ENCODE assay signal across 8 cellular contexts in genomic region chr3:142586803-142587406, GRCh38. TPM values are rescaled to one million over a fixed set of nuclear protein-coding genes. Genes with fewer than 3 reads are reported as not detected.
DNase-seq lines count a peak whose midpoint lies in the region; ATAC-seq, FAIRE-seq and TF ChIP-seq lines count a peak whose summit lies in the region.

No MANE protein-coding gene starts in this region.

- H3K9me1 ChIP-seq in keratinocyte (ENCODE audit: control insufficient read depth, extremely low read depth, insufficient read depth, low read length), result no peaks in the 10 kb centered on the region

- DNase-seq in AML-193 (lab: John Stamatoyannopoulos, UW) (peak; percentile 91), GM12865 (ENCODE audit: low read depth) (peak; percentile 57), HL-60 (ENCODE audit: low read depth in 1 of 2, low spot score in 1 of 2) (peak in 1 of 2 experiments; percentile 49), NCI-H69 (lab: John Stamatoyannopoulos, UW) (peak; percentile 74), brain pericyte (ENCODE audit: low read depth, low spot score) (peak; percentile 41), keratinocyte (ENCODE audit: low read depth, low spot score) (peak; percentile 62), thoracic aorta (ENCODE audit: low spot score) (no peak)
- no peak for DNase-seq in stimulated activated CD8-positive, alpha-beta memory T cell treated with anti-CD3 and anti-CD28 coated beads, Interleukin-4, amount 100 ng/mL, for 48 hours

- H3K36me3 ChIP-seq in keratinocyte (ENCODE audit: control insufficient read depth in 2 of 2, extremely low read depth in 1 of 2, insufficient read depth in 2 of 2, low read length in 2 of 2), result no peaks in the 10 kb centered on the region
- no peaks in the 10 kb centered on the region for H3K36me3 ChIP-seq in thoracic aorta

- no peaks in the 10 kb centered on the region for H4K20me1 ChIP-seq in keratinocyte (ENCODE audit: control insufficient read depth, extremely low read depth, insufficient read depth, low read length)

- H3K4me3 ChIP-seq in GM12865 (ENCODE audit: low read depth, low read length) (no peak overlapping the region), HL-60 (replicated peaks; ENCODE audit: insufficient read depth, low read length) (no peak overlapping the region), keratinocyte (ENCODE audit: control insufficient read depth in 2 of 3, extremely low read depth in 1 of 3, insufficient read depth in 2 of 3, low read depth in 1 of 3, low read length in 3 of 3) (no peak overlapping the region), thoracic aorta (no peak overlapping the region)

- dilution Hi-C loops in keratinocyte (cut with MboI; ENCODE audit: extremely low pct_ligation_motif_present, low sequenced_read_pairs), result no loop called here

- H3K27me3 ChIP-seq in HL-60 (ENCODE audit: insufficient read depth, poor library complexity, severe bottlenecking), result no peaks in the 10 kb centered on the region
- no peaks in the 10 kb centered on the region for H3K27me3 ChIP-seq in keratinocyte (ENCODE audit: control insufficient read depth, extremely low read depth, insufficient read depth, low read length)
- H3K27me3 ChIP-seq in thoracic aorta (replicated peaks; ENCODE audit: insufficient read depth), result no peaks in the 10 kb centered on the region

- ATAC-seq in thoracic aorta (ENCODE audit: insufficient number of reproducible peaks, low FRiP score, low read depth), result peak; percentile 28

- H3K79me2 ChIP-seq in keratinocyte (ENCODE audit: control insufficient read depth, insufficient read depth, low read length), result no peaks in the 10 kb centered on the region

- H3K4me1 ChIP-seq in keratinocyte (ENCODE audit: control insufficient read depth, extremely low read depth, insufficient read depth, low read length) (peaks cover 7% of the 10 kb centered on the region), thoracic aorta (ENCODE audit: control insufficient read depth in 1 of 2, low read depth in 2 of 2) (no peaks in the 10 kb centered on the region)

- peak overlapping the region; percentile 55 for H2AFZ ChIP-seq in keratinocyte (ENCODE audit: control insufficient read depth, low read length)

- FAIRE-seq in keratinocyte (lab: Jason Lieb, UNC), result peak; percentile 97

- H3K9me3 ChIP-seq in keratinocyte (ENCODE audit: control insufficient read depth, low read depth, low read length) (no peaks in the 10 kb centered on the region), thoracic aorta (no peaks in the 10 kb centered on the region)

- TF ChIP-seq CTCF in GM12865 (IDR thresholded peaks at IDR 0.05; ENCODE audit: insufficient read depth, low read depth, low read length, missing control alignments) (peak; percentile 46), HL-60 (IDR thresholded peaks at IDR 0.05; ENCODE audit: insufficient read depth, low read length) (peak; percentile 37), keratinocyte (optimal IDR thresholded peaks at IDR 0.05 in 1 of 3, IDR thresholded peaks at IDR 0.05 in 1 of 3, conservative IDR thresholded peaks at IDR 0.05 in 1 of 3; ENCODE audit: extremely low read depth in 1 of 3, insufficient read depth in 2 of 3, low read length in 3 of 3) (peak; percentile 54 to 69 (median 64)), thoracic aorta (IDR thresholded peaks at IDR 0.05) (peak; percentile 52)

- H3K4me2 ChIP-seq in keratinocyte (ENCODE audit: control insufficient read depth, extremely low read depth, insufficient read depth, low read depth, low read length), result peak overlapping the region; percentile 51

- H3K27ac ChIP-seq in HL-60 (replicated peaks) (no peak overlapping the region), keratinocyte (ENCODE audit: control insufficient read depth, insufficient read depth, low read length) (no peak overlapping the region), thoracic aorta (no peak overlapping the region)

- H3K9ac ChIP-seq in keratinocyte (ENCODE audit: control insufficient read depth, extremely low read depth, insufficient read depth, low read length), result no peak overlapping the region

RNA-seq across cellular contexts. Expression of gene ATR, which starts 8.4 kb away (rescaled TPM):
- 14.2 to 30.8 TPM (median 20.0 TPM) in 3 replicates for polyA plus RNA-seq in keratinocyte
- polyA plus RNA-seq in keratinocyte (2011; ENCODE audit: low read depth), result 7.0 TPM
- polyA plus RNA-seq in keratinocyte (2011; cell fraction: cytosol; rRNA removed), result 5.3 and 11.4 TPM in 2 replicates
- polyA plus RNA-seq in keratinocyte (2011; cell fraction: nucleus; rRNA removed), result 36.4 and 58.0 TPM in 2 replicates
- polyA plus RNA-seq in keratinocyte (2012; ENCODE audit: low replicate concordance), result 9.9 and 18.1 TPM in 2 replicates
- 10.0 to 51.3 TPM (median 29.6 TPM) in 3 replicates for polyA minus RNA-seq in keratinocyte
- polyA minus RNA-seq in keratinocyte (2011; cell fraction: cytosol; rRNA and poly(A)+ RNA removed), result 16.7 TPM
- 47.1 and 89.4 TPM in 2 replicates for polyA minus RNA-seq in keratinocyte (2011; cell fraction: nucleus; rRNA and poly(A)+ RNA removed)
- total RNA-seq in thoracic aorta, result 10 to 100 TPM; 21.3 to 41.6 TPM

RNA-seq across cellular contexts. Expression of gene PLS1, which starts 9.3 kb away (rescaled TPM):
- 6.0 to 13.9 TPM (median 10.3 TPM) in 3 replicates for polyA plus RNA-seq in keratinocyte
- polyA plus RNA-seq in keratinocyte (2011; ENCODE audit: low read depth), result 5.8 TPM
- 4.8 and 11.9 TPM in 2 replicates for polyA plus RNA-seq in keratinocyte (2011; cell fraction: cytosol; rRNA removed)
- polyA plus RNA-seq in keratinocyte (2011; cell fraction: nucleus; rRNA removed), result 6.0 and 8.0 TPM in 2 replicates
- polyA plus RNA-seq in keratinocyte (2012; ENCODE audit: low replicate concordance), result 2.7 and 9.3 TPM in 2 replicates
- 2.2 to 12.7 TPM (median 3.9 TPM) in 3 replicates for polyA minus RNA-seq in keratinocyte
- polyA minus RNA-seq in keratinocyte (2011; cell fraction: cytosol; rRNA and poly(A)+ RNA removed), result 6.1 TPM
- polyA minus RNA-seq in keratinocyte (2011; cell fraction: nucleus; rRNA and poly(A)+ RNA removed), result 3.2 and 12.5 TPM in 2 replicates
- total RNA-seq in thoracic aorta, result 1 to 10 TPM in 1 of 2 donors, under 1 TPM in 1; 0.54 to 1.4 TPM

Comparison
In these comparisons a context has a peak if more than half of its experiments do, and no peak if none do; other contexts are left out.
1. DNase-seq: peak in AML-193 (2 of 2), GM12865 (single experiment), NCI-H69 (single experiment), brain pericyte (single experiment) and keratinocyte (single experiment); none in thoracic aorta (single experiment) and stimulated activated CD8-positive, alpha-beta memory T cell treated with anti-CD3 and anti-CD28 coated beads, Interleukin-4, amount 100 ng/mL, for 48 hours (single experiment).
2. Peak in every context shown above with its lines, with median percentiles within 50 percentile points of each other: CTCF ChIP-seq.